Comparison of ENCODE assay signal across 21 cellular contexts in genomic region chr7:120615703-120616102, GRCh38.
DNase-seq lines count a peak whose midpoint lies in the region; ATAC-seq, FAIRE-seq and TF ChIP-seq lines count a peak whose summit lies in the region.
"Had no signal": no experiment of that assay in that cellular context is flagged by ENCODE, and none has a peak within 500 bp of the region (broad histone marks: within the 10 kb centered on the region; RNA-seq: fewer than 3 reads in every experiment).

No MANE protein-coding gene starts in this region.

- no peak for TF ChIP-seq POLR2A in GM12891 (IDR thresholded peaks at IDR 0.05; ENCODE audit: low read depth, low read length)

- H3K27ac ChIP-seq in caudate nucleus (ENCODE audit: low read depth, low read length), result no peak overlapping the region
- H3K27ac ChIP-seq: body of pancreas, C4-2B, SJSA1 had no signal

- POLR2A ChIA-PET in activated CD4-positive, alpha-beta memory T cell treated with anti-CD3 and anti-CD28 coated beads, Interleukin-2, amount 10 ng/mL, durations not matched to agents 7 days and 5 days (lab: Charles Lee), result no interaction called here

- peaks cover 3% of the 10 kb centered on the region for H3K9me3 Mint-ChIP-seq in activated CD4-positive, alpha-beta memory T cell treated with anti-CD3 and anti-CD28 coated beads, Interleukin-2, amount 10 ng/mL, durations not matched to agents 7 days and 5 days
- H3K9me3 Mint-ChIP-seq: activated naive CD4-positive, alpha-beta T cell treated with anti-CD3 and anti-CD28 coated beads, Interleukin-2, amount 50 U/mL, for 24 hours had no signal

- FAIRE-seq in GM12891 (lab: Jason Lieb, UNC), result no peak

- intact Hi-C loops in sciatic nerve (cut with DNase I), result no loop called here

- no peak overlapping the region for H3K27ac Mint-ChIP-seq in activated CD4-positive, alpha-beta memory T cell treated with anti-CD3 and anti-CD28 coated beads, Interleukin-2, amount 10 ng/mL, durations not matched to agents 7 days and 5 days
- H3K27ac Mint-ChIP-seq: activated naive CD4-positive, alpha-beta T cell treated with anti-CD3 and anti-CD28 coated beads, Interleukin-2, amount 50 U/mL, for 24 hours had no signal

- CTCF ChIA-PET in activated CD4-positive, alpha-beta memory T cell treated with anti-CD3 and anti-CD28 coated beads, Interleukin-2, amount 10 ng/mL, durations not matched to agents 7 days and 5 days (lab: Charles Lee), result no interaction called here

- ATAC-seq in GM19043 (IDR thresholded peaks at IDR 0.05; ENCODE audit: low read depth, unreplicated experiment) (peak; percentile 55), HG02623 (IDR thresholded peaks at IDR 0.05; ENCODE audit: unreplicated experiment) (peak; percentile 49), HG03432 (IDR thresholded peaks at IDR 0.05; ENCODE audit: unreplicated experiment) (peak; percentile 65), sciatic nerve (no peak)
- ATAC-seq: body of pancreas had no signal

- DNase-seq in GM12891 (ENCODE audit: insufficient read length, low spot score) (no peak), caudate nucleus (lab: John Stamatoyannopoulos, UW) (no peak), sciatic nerve (ENCODE audit: low spot score) (no peak), NCI-H1436 (lab: John Stamatoyannopoulos, UW) (no peak)
- no peak for DNase-seq in activated CD4-positive, alpha-beta memory T cell treated with anti-CD3 and anti-CD28 coated beads, Interleukin-2, amount 10 ng/mL, durations not matched to agents 7 days and 5 days
- DNase-seq: activated CD4-positive, alpha-beta T cell treated with anti-CD3 and anti-CD28 coated beads for 4 hours; activated T-cell treated with anti-CD3 and anti-CD28 coated beads for 4 hours; body of pancreas; dermis blood vessel endothelial cell; DMS53; erythroblast; GOT3; NCI-H187; NCI-H446; substantia nigra had no signal

- H3K27me3 Mint-ChIP-seq in activated CD4-positive, alpha-beta memory T cell treated with anti-CD3 and anti-CD28 coated beads, Interleukin-2, amount 10 ng/mL, durations not matched to agents 7 days and 5 days, result no peaks in the 10 kb centered on the region
- H3K27me3 Mint-ChIP-seq: activated naive CD4-positive, alpha-beta T cell treated with anti-CD3 and anti-CD28 coated beads, Interleukin-2, amount 50 U/mL, for 24 hours had no signal

- H3K4me1 Mint-ChIP-seq in activated CD4-positive, alpha-beta memory T cell treated with anti-CD3 and anti-CD28 coated beads, Interleukin-2, amount 10 ng/mL, durations not matched to agents 7 days and 5 days, result no peaks in the 10 kb centered on the region
- H3K4me1 Mint-ChIP-seq: activated naive CD4-positive, alpha-beta T cell treated with anti-CD3 and anti-CD28 coated beads, Interleukin-2, amount 50 U/mL, for 24 hours had no signal

- no peak overlapping the region for H3K4me3 Mint-ChIP-seq in activated CD4-positive, alpha-beta memory T cell treated with anti-CD3 and anti-CD28 coated beads, Interleukin-2, amount 10 ng/mL, durations not matched to agents 7 days and 5 days
- H3K4me3 Mint-ChIP-seq: activated naive CD4-positive, alpha-beta T cell treated with anti-CD3 and anti-CD28 coated beads, Interleukin-2, amount 50 U/mL, for 24 hours had no signal

- H3K36me3 Mint-ChIP-seq in activated CD4-positive, alpha-beta memory T cell treated with anti-CD3 and anti-CD28 coated beads, Interleukin-2, amount 10 ng/mL, durations not matched to agents 7 days and 5 days (ENCODE audit: low read depth), result no peaks in the 10 kb centered on the region
- H3K36me3 Mint-ChIP-seq: activated naive CD4-positive, alpha-beta T cell treated with anti-CD3 and anti-CD28 coated beads, Interleukin-2, amount 50 U/mL, for 24 hours had no signal

TF ChIP-seq in GM12891, 5 proteins besides CTCF, POLR2A, EP300 and RAD21:
- TF ChIP-seq TAF1 (IDR thresholded peaks at IDR 0.05; ENCODE audit: low read depth, low read length) (no peak), POU2F2 (IDR thresholded peaks at IDR 0.05; ENCODE audit: low read depth, low read length) (no peak), SPI1 (IDR thresholded peaks at IDR 0.05; ENCODE audit: low read depth, low read length) (peak; percentile 63), POLR2AphosphoS5 (IDR thresholded peaks at IDR 0.05; ENCODE audit: low read depth, low read length) (no peak)
TF ChIP-seq in GM12891: peak in this region for 1.
